8 cellular contexts compared by ENCODE assay signal in genomic region chr5:79237735-79238560, GRCh38. TPM values are rescaled to one million over a fixed set of nuclear protein-coding genes. Genes with fewer than 3 reads are reported as not detected.
DNase-seq lines count a peak whose midpoint lies in the region; ATAC-seq and TF ChIP-seq lines count a peak whose summit lies in the region.

No MANE protein-coding gene starts in this region.

- TF ChIP-seq CTCF in SK-N-SH (IDR thresholded peaks at IDR 0.05) (no peak), glutamatergic neuron (IDR thresholded peaks at IDR 0.05; ENCODE audit: partially characterized antibody, unreplicated experiment) (no peak)

- H3K9me2 ChIP-seq in SK-N-SH = no peaks in the 10 kb centered on the region

- H3K27me3 Mint-ChIP-seq in activated T-cell treated with anti-CD3 and anti-CD28 coated beads, Interleukin-2, amount 50 U/mL, for 4 hours (ENCODE audit: low read depth) = no peaks in the 10 kb centered on the region
- peaks cover 17% of the 10 kb centered on the region for H3K27me3 Mint-ChIP-seq in glutamatergic neuron (ENCODE audit: unreplicated experiment)

- TF ChIP-seq RAD21 in SK-N-SH (IDR thresholded peaks at IDR 0.05; ENCODE audit: low read length) = no peak

- peak overlapping the region; percentile 95 for H3K4me2 ChIP-seq in SK-N-SH

- H3K27ac Mint-ChIP-seq in glutamatergic neuron (ENCODE audit: unreplicated experiment) = peak overlapping the region; percentile 89

- peak overlapping the region; percentile 79 for H3K9ac ChIP-seq in SK-N-SH

- H2AFZ ChIP-seq in SK-N-SH (ENCODE audit: low read depth) = 0 out of 2 replicates have a peak overlapping the region, but pooled peaks have one; percentile 85

- DNase-seq in activated T-cell treated with anti-CD3 and anti-CD28 coated beads, Interleukin-2, amount 50 U/mL, for 4 hours = no peak
- no peak for DNase-seq in activated T-cell treated with anti-CD3 and anti-CD28 coated beads for 4 hours
- DNase-seq in SK-N-SH = no peak
- no peak for DNase-seq in glutamatergic neuron
- DNase-seq in skeletal muscle cell (ENCODE audit: low read depth) = no peak
- no peak for DNase-seq in cerebellum (ENCODE audit: low spot score)

- H3K4me3 ChIP-seq in SK-N-SH (ENCODE audit: low read depth in 2 of 2, low read length in 1 of 2) (peak overlapping the region; percentile 75 to 96), skeletal muscle cell (ENCODE audit: low read depth, low read length) (peak overlapping the region; percentile 73)

- peaks cover 29% of the 10 kb centered on the region; the same call in 1 of the 2 replicates for H4K20me1 ChIP-seq in SK-N-SH (ENCODE audit: insufficient read depth)

- POLR2A ChIA-PET in SK-N-SH (lab: Yijun Ruan, JAX) = no interaction called here

- H3K27ac ChIP-seq in SK-N-SH (ENCODE audit: low read depth in 2 of 2, low read length in 1 of 2) = no peak overlapping the region

- CTCF ChIA-PET in SK-N-SH (lab: Yijun Ruan, JAX) = interaction anchor here (1.3 to 4.5 kb wide), 4 partner anchors 18 to 217 kb away, joined by 4 to 25 read pairs (median 14); no protein-coding TSS in a partner anchor

- H3K4me1 Mint-ChIP-seq in activated T-cell treated with anti-CD3 and anti-CD28 coated beads, Interleukin-2, amount 50 U/mL, for 4 hours (ENCODE audit: low read depth) = peaks cover 43% of the 10 kb centered on the region
- peaks cover 17% of the 10 kb centered on the region for H3K4me1 Mint-ChIP-seq in glutamatergic neuron (ENCODE audit: low read depth, unreplicated experiment)

- ATAC-seq in activated T-cell treated with anti-CD3 and anti-CD28 coated beads, Interleukin-2, amount 50 U/mL, for 4 hours = no peak
- no peak for ATAC-seq in HG02840 (IDR thresholded peaks at IDR 0.05; ENCODE audit: low FRiP score, unreplicated experiment)
- no peak for ATAC-seq in HG02759 (IDR thresholded peaks at IDR 0.05; ENCODE audit: unreplicated experiment)

- H3K4me1 ChIP-seq in SK-N-SH (ENCODE audit: control insufficient read depth in 1 of 2, insufficient read depth in 2 of 2, low read depth in 1 of 2, low read length in 1 of 2) = peaks cover 2 to 7% of the 10 kb centered on the region in 2 experiments; a peak in 3 of 4 replicates

- no peaks in the 10 kb centered on the region for H3K27me3 ChIP-seq in SK-N-SH (ENCODE audit: insufficient read depth)

- H3K9me3 Mint-ChIP-seq in activated T-cell treated with anti-CD3 and anti-CD28 coated beads, Interleukin-2, amount 50 U/mL, for 4 hours = no peaks in the 10 kb centered on the region
- H3K9me3 Mint-ChIP-seq in glutamatergic neuron (ENCODE audit: unreplicated experiment) = peaks cover 11% of the 10 kb centered on the region

- H3K36me3 ChIP-seq in SK-N-SH (replicated peaks in 1 of 2; ENCODE audit: control insufficient read depth in 1 of 2, insufficient read depth in 2 of 2, low read length in 1 of 2) = no peaks in the 10 kb centered on the region

- H3K36me3 Mint-ChIP-seq in activated T-cell treated with anti-CD3 and anti-CD28 coated beads, Interleukin-2, amount 50 U/mL, for 4 hours (ENCODE audit: insufficient read depth) = peaks cover 3% of the 10 kb centered on the region
- no peaks in the 10 kb centered on the region for H3K36me3 Mint-ChIP-seq in glutamatergic neuron (ENCODE audit: unreplicated experiment)

- TF ChIP-seq EP300 in SK-N-SH (IDR thresholded peaks at IDR 0.05; ENCODE audit: borderline replicate concordance in 1 of 2, low read depth in 1 of 2, low read length in 1 of 2) = no peak

- no peaks in the 10 kb centered on the region for H3K9me3 ChIP-seq in SK-N-SH

- H3K79me2 ChIP-seq in SK-N-SH (ENCODE audit: insufficient read depth) = peaks cover 51% of the 10 kb centered on the region

- H3F3A ChIP-seq in SK-N-SH (replicated peaks; ENCODE audit: insufficient read depth) = no peaks in the 10 kb centered on the region

- H3K4me3 Mint-ChIP-seq in activated T-cell treated with anti-CD3 and anti-CD28 coated beads, Interleukin-2, amount 50 U/mL, for 4 hours = peak overlapping the region; percentile 93
- peak overlapping the region; percentile 92 for H3K4me3 Mint-ChIP-seq in glutamatergic neuron (ENCODE audit: unreplicated experiment)

- WGBS in SK-N-SH (ENCODE audit: low lambda C conversion rate) = 52% methylated on average over 14 of the region's 14 CpGs

TF ChIP-seq in SK-N-SH, 30 proteins besides CTCF, POLR2A, EP300 and RAD21:
- TF ChIP-seq USF1 (IDR thresholded peaks at IDR 0.05; ENCODE audit: borderline replicate concordance, low read depth) (no peak), TCF12 (IDR thresholded peaks at IDR 0.05) (no peak)
- TF ChIP-seq, protein P1, sequence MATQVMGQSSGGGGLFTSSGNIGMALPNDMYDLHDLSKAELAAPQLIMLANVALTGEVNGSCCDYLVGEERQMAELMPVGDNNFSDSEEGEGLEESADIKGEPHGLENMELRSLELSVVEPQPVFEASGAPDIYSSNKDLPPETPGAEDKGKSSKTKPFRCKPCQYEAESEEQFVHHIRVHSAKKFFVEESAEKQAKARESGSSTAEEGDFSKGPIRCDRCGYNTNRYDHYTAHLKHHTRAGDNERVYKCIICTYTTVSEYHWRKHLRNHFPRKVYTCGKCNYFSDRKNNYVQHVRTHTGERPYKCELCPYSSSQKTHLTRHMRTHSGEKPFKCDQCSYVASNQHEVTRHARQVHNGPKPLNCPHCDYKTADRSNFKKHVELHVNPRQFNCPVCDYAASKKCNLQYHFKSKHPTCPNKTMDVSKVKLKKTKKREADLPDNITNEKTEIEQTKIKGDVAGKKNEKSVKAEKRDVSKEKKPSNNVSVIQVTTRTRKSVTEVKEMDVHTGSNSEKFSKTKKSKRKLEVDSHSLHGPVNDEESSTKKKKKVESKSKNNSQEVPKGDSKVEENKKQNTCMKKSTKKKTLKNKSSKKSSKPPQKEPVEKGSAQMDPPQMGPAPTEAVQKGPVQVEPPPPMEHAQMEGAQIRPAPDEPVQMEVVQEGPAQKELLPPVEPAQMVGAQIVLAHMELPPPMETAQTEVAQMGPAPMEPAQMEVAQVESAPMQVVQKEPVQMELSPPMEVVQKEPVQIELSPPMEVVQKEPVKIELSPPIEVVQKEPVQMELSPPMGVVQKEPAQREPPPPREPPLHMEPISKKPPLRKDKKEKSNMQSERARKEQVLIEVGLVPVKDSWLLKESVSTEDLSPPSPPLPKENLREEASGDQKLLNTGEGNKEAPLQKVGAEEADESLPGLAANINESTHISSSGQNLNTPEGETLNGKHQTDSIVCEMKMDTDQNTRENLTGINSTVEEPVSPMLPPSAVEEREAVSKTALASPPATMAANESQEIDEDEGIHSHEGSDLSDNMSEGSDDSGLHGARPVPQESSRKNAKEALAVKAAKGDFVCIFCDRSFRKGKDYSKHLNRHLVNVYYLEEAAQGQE (IDR thresholded peaks at IDR 0.05; ENCODE audit: low read depth, low read length) = no peak

RNA-seq across cellular contexts. Expression of gene JMY, which starts 2.0 kb away (rescaled TPM):
- total RNA-seq in activated T-cell treated with anti-CD3 and anti-CD28 coated beads, Interleukin-2, amount 50 U/mL, for 4 hours = 1 to 10 TPM; 5.2 to 7.8 (median 5.7) TPM
- polyA plus RNA-seq in SK-N-SH (2012; rRNA removed) = 1.7 and 1.9 TPM in 2 replicates
- polyA plus RNA-seq in SK-N-SH (2012; cell fraction: cytosol; rRNA removed) = 2.6 and 3.1 TPM in 2 replicates
- polyA plus RNA-seq in SK-N-SH (2012; cell fraction: nucleus; rRNA removed) = 2.5 and 4.4 TPM in 2 replicates
- total RNA-seq in glutamatergic neuron (ENCODE audit: unreplicated experiment) (22.2 TPM), cerebellum (27.0 TPM)
